ENCODE assay signal across 9 cellular contexts in genomic region chr7:99521399-99521798, GRCh38.
"Had no signal": no experiment of that assay in that cellular context is flagged by ENCODE, and none has a peak within 500 bp of the region (broad histone marks: within the 10 kb centered on the region; RNA-seq: fewer than 3 reads in every experiment).

No MANE protein-coding gene starts in this region.

- ATAC-seq: GM23338, HepG2 had no signal

- FAIRE-seq: H1, H54, HepG2 had no signal

- DNase-seq: H9, HCEC 1CT, HFFc6, KG1 had no signal

- H3K4me3 ChIP-seq: GM23338 had no signal

- H3K27ac ChIP-seq: HL-60 had no signal
